10 cellular contexts compared by ENCODE assay signal in genomic region chr6:10901751-10902150, GRCh38. TPM values are rescaled to one million over a fixed set of nuclear protein-coding genes. Genes with fewer than 3 reads are reported as not detected.
A peak's percentile ranks its signal among the peaks of the same experiment; 100 is the strongest.
DNase-seq lines count a peak whose midpoint lies in the region; ATAC-seq, FAIRE-seq and TF ChIP-seq lines count a peak whose summit lies in the region.
"Had no signal": no experiment of that assay in that cellular context is flagged by ENCODE, and none has a peak within 500 bp of the region (broad histone marks: within the 10 kb centered on the region; RNA-seq: fewer than 3 reads in every experiment).

No MANE protein-coding gene starts in this region.

- no peak for TF ChIP-seq CTCF in lung (IDR thresholded peaks at IDR 0.05; ENCODE audit: control extremely low read depth, extremely low read depth)

- peak overlapping the region; percentile 53 for H3K4me2 ChIP-seq in Karpas-422 (ENCODE audit: low read depth, low read length, poor library complexity, severe bottlenecking)

- no peaks in the 10 kb centered on the region for H4K20me1 ChIP-seq in Karpas-422 (ENCODE audit: insufficient read depth, low read depth, low read length)

- H3K9ac ChIP-seq in Karpas-422 (ENCODE audit: low read length): no peak overlapping the region

- H3K4me3 ChIP-seq in Karpas-422 (ENCODE audit: low read length): peak overlapping the region; percentile 46; the same call in 1 of the 2 replicates
- H3K4me3 ChIP-seq in lung: no peak overlapping the region
- no peak overlapping the region for H3K4me3 ChIP-seq in SJCRH30

- no peak for FAIRE-seq in HTR-8/SVneo (lab: Jason Lieb, UNC)
- FAIRE-seq: colon had no signal

- peak overlapping the region; percentile 84 for H2AFZ ChIP-seq in Karpas-422 (ENCODE audit: low read length)

- H3K27ac ChIP-seq in Karpas-422 (ENCODE audit: low read length) (no peak overlapping the region), lung (ENCODE audit: low read depth in 1 of 2, low read length in 1 of 2) (no peak overlapping the region), SJCRH30 (no peak overlapping the region)

- no peaks in the 10 kb centered on the region for H3K9me2 ChIP-seq in Karpas-422 (replicated peaks; ENCODE audit: insufficient read depth, low read length)

- H3K36me3 ChIP-seq in Karpas-422 (ENCODE audit: insufficient read depth, low read length) (no peaks in the 10 kb centered on the region), lung (ENCODE audit: control insufficient read depth in 2 of 2, insufficient read depth in 2 of 2, low read length in 2 of 2) (no peaks in the 10 kb centered on the region), SJCRH30 (no peaks in the 10 kb centered on the region)

- H3K4me1 ChIP-seq in Karpas-422 (ENCODE audit: low read length) (peaks cover 14% of the 10 kb centered on the region), lung (ENCODE audit: control insufficient read depth in 2 of 2, insufficient read depth in 2 of 2, low read length in 2 of 2) (no peaks in the 10 kb centered on the region), SJCRH30 (no peaks in the 10 kb centered on the region)

- 68 to 81% methylated on average over 3 of the region's 3 CpGs for WGBS in lung, 2 donors

- H3K27me3 ChIP-seq in Karpas-422 (ENCODE audit: low read length) (no peaks in the 10 kb centered on the region), lung (ENCODE audit: control insufficient read depth, insufficient read depth) (no peaks in the 10 kb centered on the region), SJCRH30 (no peaks in the 10 kb centered on the region)

- DNase-seq in Karpas-422 (peak; percentile 79), lung (ENCODE audit: low spot score) (no peak), HT-29 (ENCODE audit: low spot score) (no peak), HTR-8/SVneo (ENCODE audit: insufficient read length, low spot score) (no peak), SJCRH30 (no peak)
- no peak for DNase-seq in stimulated activated CD4-positive, alpha-beta T cell treated with anti-CD3 and anti-CD28 coated beads, Interleukin-4, amount 100 ng/mL, for 24 hours

- H3K79me2 ChIP-seq in Karpas-422 (ENCODE audit: low read length): no peaks in the 10 kb centered on the region

- H3K9me3 ChIP-seq in Karpas-422 (ENCODE audit: low read length) (no peaks in the 10 kb centered on the region), lung (ENCODE audit: control insufficient read depth in 2 of 2, insufficient read depth in 1 of 2, low read length in 1 of 2) (peaks cover 0 to 2% of the 10 kb centered on the region in 2 donors), SJCRH30 (replicated peaks) (no peaks in the 10 kb centered on the region)

- ATAC-seq in GM18867 (IDR thresholded peaks at IDR 0.05; ENCODE audit: unreplicated experiment) (peak; percentile 97), HG02571 (IDR thresholded peaks at IDR 0.05; ENCODE audit: unreplicated experiment) (peak; percentile 83), lung (ENCODE audit: insufficient read depth, low FRiP score) (peak; percentile 58)

RNA-seq across cellular contexts. Expression of gene SYCP2L, which starts 14.9 kb away (rescaled TPM):
- total RNA-seq in Karpas-422 (2014; rRNA removed; shearing (Covaris generic); ENCODE audit: low replicate concordance): 0.11 TPM in 1 of 2 replicates, not detected in the other
- 1 to 10 TPM in 1 of 2 donors, under 1 TPM in 1; 0.49 to 5.3 TPM for total RNA-seq in lung
- polyA plus RNA-seq in lung: under 1 TPM; 0.49 to 0.89 TPM
- total RNA-seq in HT-29 (2014; rRNA removed; shearing (Covaris generic)): 0.08 TPM in 1 of 2 replicates, not detected in the other
- 3.0 and 3.5 TPM in 2 replicates for total RNA-seq in SJCRH30 (2014; rRNA removed; shearing (Covaris generic))

RNA-seq across cellular contexts. Expression of gene GCM2, which starts 19.9 kb away (rescaled TPM):
- not detected in 2 replicates for total RNA-seq in Karpas-422 (2014; rRNA removed; shearing (Covaris generic); ENCODE audit: low replicate concordance)
- not detected for total RNA-seq in lung
- not detected for polyA plus RNA-seq in lung
- total RNA-seq in HT-29 (2014; rRNA removed; shearing (Covaris generic)): not detected in 2 replicates
- 0.05 TPM in 1 of 2 replicates, not detected in the other for total RNA-seq in SJCRH30 (2014; rRNA removed; shearing (Covaris generic))
- total RNA-seq: mesothelial cell of epicardium had no signal
